Comparison of ENCODE assay signal across 8 cellular contexts in the genomic region with DNA sequence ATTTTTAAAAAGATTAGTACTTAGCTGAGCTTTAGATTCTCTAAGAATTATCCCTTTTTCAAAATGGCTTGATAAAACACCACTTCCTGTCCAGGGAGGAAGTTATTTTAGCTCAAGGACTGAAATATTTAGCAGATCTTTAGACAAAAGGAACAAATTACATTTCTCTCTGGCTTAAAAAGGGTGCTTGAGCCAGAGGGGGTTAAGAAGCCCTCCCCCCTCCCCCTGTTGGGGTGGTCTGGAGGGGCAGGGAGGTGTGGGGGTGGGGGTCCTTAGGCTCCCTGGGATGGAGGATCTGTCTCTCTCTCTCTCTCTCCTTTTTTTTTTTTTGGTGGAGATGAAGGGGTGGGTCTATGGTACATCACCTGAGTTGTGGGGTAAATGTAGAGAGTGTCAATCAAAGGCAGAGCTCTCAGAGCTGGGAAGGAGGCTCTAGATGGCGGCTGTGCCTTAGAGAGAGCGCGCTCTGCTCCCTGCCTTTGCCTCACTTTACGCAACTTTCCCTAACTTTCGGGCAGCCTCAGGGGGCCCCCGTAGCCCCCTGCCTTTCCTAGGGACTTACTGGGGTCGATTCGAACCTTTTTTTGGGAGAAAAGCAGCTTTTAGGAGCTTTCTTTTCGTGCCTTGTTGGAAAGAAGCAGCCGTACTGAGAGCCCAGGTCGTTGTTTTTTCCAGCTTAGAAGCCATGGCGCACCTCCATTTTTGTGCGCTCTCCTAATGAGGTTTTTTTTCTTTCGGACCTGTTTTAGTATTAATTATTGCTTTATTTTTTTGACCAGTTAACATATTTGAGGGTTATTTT. TPM values are rescaled to one million over a fixed set of nuclear protein-coding genes. Genes with fewer than 3 reads are reported as not detected.
DNase-seq lines count a peak whose midpoint lies in the region; ATAC-seq, FAIRE-seq and TF ChIP-seq lines count a peak whose summit lies in the region.

A gene (plus strand): TSS at position 415 of the 802 bp plus-strand sequence. CDS start 914 bp downstream, outside the sequence.

- peak within 1 kb of the TSS; percentile 95 for H3K4me3 ChIP-seq in cardiac muscle cell
- H3K4me3 ChIP-seq in parathyroid adenoma (ENCODE audit: low read depth, low read length) = peak within 1 kb of the TSS; percentile 85

- H3K36me3 Mint-ChIP-seq in activated naive CD8-positive, alpha-beta T cell treated with anti-CD3 and anti-CD28 coated beads, Interleukin-2, amount 10 ng/mL, durations not matched to agents 7 days and 5 days = peaks cover 63% of the 10 kb centered on the region

- H2AFZ ChIP-seq in parathyroid adenoma = peak within 1 kb of the TSS; percentile 68

- H3K9me3 ChIP-seq in cardiac muscle cell (ENCODE audit: low read depth) (no peaks in the 10 kb centered on the region), parathyroid adenoma (ENCODE audit: control insufficient read depth, low read length) (no peaks in the 10 kb centered on the region)

- FAIRE-seq in GM12892 (lab: Jason Lieb, UNC) = peak; percentile 61

- H3K27ac ChIP-seq in cardiac muscle cell (peak within 1 kb of the TSS; percentile 98), parathyroid adenoma (peak within 1 kb of the TSS; percentile 98)

- no peaks in the 10 kb centered on the region for H3K27me3 Mint-ChIP-seq in activated naive CD8-positive, alpha-beta T cell treated with anti-CD3 and anti-CD28 coated beads, Interleukin-2, amount 10 ng/mL, durations not matched to agents 7 days and 5 days

- H3K27ac Mint-ChIP-seq in activated naive CD8-positive, alpha-beta T cell treated with anti-CD3 and anti-CD28 coated beads, Interleukin-2, amount 10 ng/mL, durations not matched to agents 7 days and 5 days = peak within 1 kb of the TSS; percentile 97

- H3K36me3 ChIP-seq in cardiac muscle cell (peaks cover 31% of the 10 kb centered on the region), parathyroid adenoma (ENCODE audit: control insufficient read depth, insufficient read depth, low read length) (no peaks in the 10 kb centered on the region)

- TF ChIP-seq CTCF in cardiac muscle cell (IDR thresholded peaks at IDR 0.05; ENCODE audit: low read depth, low read length) = no peak
- no peak for TF ChIP-seq CTCF in parathyroid adenoma (IDR thresholded peaks at IDR 0.05)

- H3K4me1 ChIP-seq in cardiac muscle cell (ENCODE audit: low read depth) = peaks cover 13% of the 10 kb centered on the region
- H3K4me1 ChIP-seq in parathyroid adenoma = peaks cover 9% of the 10 kb centered on the region

- peaks cover 46% of the 10 kb centered on the region for H3K79me2 ChIP-seq in parathyroid adenoma

- DNase-seq in GM12892 (ENCODE audit: insufficient read length) = peak; percentile 41
- DNase-seq in NCI-H1105 (lab: John Stamatoyannopoulos, UW) = peak; percentile 63
- DNase-seq in SKM-1 (lab: John Stamatoyannopoulos, UW; ENCODE audit: unreplicated experiment) = peak; percentile 87
- peak; percentile 80 for DNase-seq in activated naive CD8-positive, alpha-beta T cell treated with anti-CD3 and anti-CD28 coated beads, Interleukin-2, amount 10 ng/mL, durations not matched to agents 7 days and 5 days
- DNase-seq in cardiac muscle cell (ENCODE audit: low read depth in 1 of 2, low spot score in 1 of 2) = peak; percentile 87 to 88
- no peak for DNase-seq in 8988T

- no peaks in the 10 kb centered on the region for H3K9me3 Mint-ChIP-seq in activated naive CD8-positive, alpha-beta T cell treated with anti-CD3 and anti-CD28 coated beads, Interleukin-2, amount 10 ng/mL, durations not matched to agents 7 days and 5 days

- peak within 1 kb of the TSS; percentile 94 for H3K4me2 ChIP-seq in parathyroid adenoma (ENCODE audit: low read length)

- H3K27me3 ChIP-seq in cardiac muscle cell = no peaks in the 10 kb centered on the region
- no peaks in the 10 kb centered on the region for H3K27me3 ChIP-seq in parathyroid adenoma (ENCODE audit: control insufficient read depth, insufficient read depth, low read length)

- H3K4me3 Mint-ChIP-seq in activated naive CD8-positive, alpha-beta T cell treated with anti-CD3 and anti-CD28 coated beads, Interleukin-2, amount 10 ng/mL, durations not matched to agents 7 days and 5 days = peak within 1 kb of the TSS; percentile 91

- H3K9ac ChIP-seq in parathyroid adenoma = peak within 1 kb of the TSS; percentile 91

- ATAC-seq in HG02678 (IDR thresholded peaks at IDR 0.05; ENCODE audit: unreplicated experiment) = peak; percentile 63
- peak; percentile 73 for ATAC-seq in activated naive CD8-positive, alpha-beta T cell treated with anti-CD3 and anti-CD28 coated beads, Interleukin-2, amount 10 ng/mL, durations not matched to agents 7 days and 5 days (ENCODE audit: low read depth)

- POLR2A ChIA-PET in activated naive CD8-positive, alpha-beta T cell treated with anti-CD3 and anti-CD28 coated beads, Interleukin-2, amount 10 ng/mL, durations not matched to agents 7 days and 5 days (lab: Charles Lee) = interaction anchor here (0.7 to 11.5 kb wide), 18 partner anchors 8 to 104 kb away, joined by 3 to 711 read pairs (median 6); no protein-coding TSS in a partner anchor

- TF ChIP-seq POLR2A in GM12892 (IDR thresholded peaks at IDR 0.05; ENCODE audit: low read depth, low read length) = peak; percentile 100

- peaks cover 41% of the 10 kb centered on the region for H3K4me1 Mint-ChIP-seq in activated naive CD8-positive, alpha-beta T cell treated with anti-CD3 and anti-CD28 coated beads, Interleukin-2, amount 10 ng/mL, durations not matched to agents 7 days and 5 days

RNA-seq across cellular contexts. Expression of the gene that starts here (rescaled TPM):
- polyA plus RNA-seq in GM12892 (2012; ENCODE audit: missing spikeins) = 66.6 TPM
- total RNA-seq in activated naive CD8-positive, alpha-beta T cell treated with anti-CD3 and anti-CD28 coated beads, Interleukin-2, amount 10 ng/mL, durations not matched to agents 7 days and 5 days = 100 to 1,000 TPM; 218 to 236 TPM
- total RNA-seq in cardiac muscle cell = 49.5 and 118 TPM in 2 replicates
- polyA plus RNA-seq in cardiac muscle cell = 60.8 and 90.6 TPM in 2 replicates
